Comparison of ENCODE assay signal across 1 cellular context in genomic region chr7:109354000-109354399, GRCh38.
TF ChIP-seq lines count a peak whose summit lies in the region.

No MANE protein-coding gene starts in this region.

TF ChIP-seq in GM23338, 12 proteins besides CTCF, POLR2A, EP300 and RAD21 (continued from another document):
- TF ChIP-seq, protein P1, sequence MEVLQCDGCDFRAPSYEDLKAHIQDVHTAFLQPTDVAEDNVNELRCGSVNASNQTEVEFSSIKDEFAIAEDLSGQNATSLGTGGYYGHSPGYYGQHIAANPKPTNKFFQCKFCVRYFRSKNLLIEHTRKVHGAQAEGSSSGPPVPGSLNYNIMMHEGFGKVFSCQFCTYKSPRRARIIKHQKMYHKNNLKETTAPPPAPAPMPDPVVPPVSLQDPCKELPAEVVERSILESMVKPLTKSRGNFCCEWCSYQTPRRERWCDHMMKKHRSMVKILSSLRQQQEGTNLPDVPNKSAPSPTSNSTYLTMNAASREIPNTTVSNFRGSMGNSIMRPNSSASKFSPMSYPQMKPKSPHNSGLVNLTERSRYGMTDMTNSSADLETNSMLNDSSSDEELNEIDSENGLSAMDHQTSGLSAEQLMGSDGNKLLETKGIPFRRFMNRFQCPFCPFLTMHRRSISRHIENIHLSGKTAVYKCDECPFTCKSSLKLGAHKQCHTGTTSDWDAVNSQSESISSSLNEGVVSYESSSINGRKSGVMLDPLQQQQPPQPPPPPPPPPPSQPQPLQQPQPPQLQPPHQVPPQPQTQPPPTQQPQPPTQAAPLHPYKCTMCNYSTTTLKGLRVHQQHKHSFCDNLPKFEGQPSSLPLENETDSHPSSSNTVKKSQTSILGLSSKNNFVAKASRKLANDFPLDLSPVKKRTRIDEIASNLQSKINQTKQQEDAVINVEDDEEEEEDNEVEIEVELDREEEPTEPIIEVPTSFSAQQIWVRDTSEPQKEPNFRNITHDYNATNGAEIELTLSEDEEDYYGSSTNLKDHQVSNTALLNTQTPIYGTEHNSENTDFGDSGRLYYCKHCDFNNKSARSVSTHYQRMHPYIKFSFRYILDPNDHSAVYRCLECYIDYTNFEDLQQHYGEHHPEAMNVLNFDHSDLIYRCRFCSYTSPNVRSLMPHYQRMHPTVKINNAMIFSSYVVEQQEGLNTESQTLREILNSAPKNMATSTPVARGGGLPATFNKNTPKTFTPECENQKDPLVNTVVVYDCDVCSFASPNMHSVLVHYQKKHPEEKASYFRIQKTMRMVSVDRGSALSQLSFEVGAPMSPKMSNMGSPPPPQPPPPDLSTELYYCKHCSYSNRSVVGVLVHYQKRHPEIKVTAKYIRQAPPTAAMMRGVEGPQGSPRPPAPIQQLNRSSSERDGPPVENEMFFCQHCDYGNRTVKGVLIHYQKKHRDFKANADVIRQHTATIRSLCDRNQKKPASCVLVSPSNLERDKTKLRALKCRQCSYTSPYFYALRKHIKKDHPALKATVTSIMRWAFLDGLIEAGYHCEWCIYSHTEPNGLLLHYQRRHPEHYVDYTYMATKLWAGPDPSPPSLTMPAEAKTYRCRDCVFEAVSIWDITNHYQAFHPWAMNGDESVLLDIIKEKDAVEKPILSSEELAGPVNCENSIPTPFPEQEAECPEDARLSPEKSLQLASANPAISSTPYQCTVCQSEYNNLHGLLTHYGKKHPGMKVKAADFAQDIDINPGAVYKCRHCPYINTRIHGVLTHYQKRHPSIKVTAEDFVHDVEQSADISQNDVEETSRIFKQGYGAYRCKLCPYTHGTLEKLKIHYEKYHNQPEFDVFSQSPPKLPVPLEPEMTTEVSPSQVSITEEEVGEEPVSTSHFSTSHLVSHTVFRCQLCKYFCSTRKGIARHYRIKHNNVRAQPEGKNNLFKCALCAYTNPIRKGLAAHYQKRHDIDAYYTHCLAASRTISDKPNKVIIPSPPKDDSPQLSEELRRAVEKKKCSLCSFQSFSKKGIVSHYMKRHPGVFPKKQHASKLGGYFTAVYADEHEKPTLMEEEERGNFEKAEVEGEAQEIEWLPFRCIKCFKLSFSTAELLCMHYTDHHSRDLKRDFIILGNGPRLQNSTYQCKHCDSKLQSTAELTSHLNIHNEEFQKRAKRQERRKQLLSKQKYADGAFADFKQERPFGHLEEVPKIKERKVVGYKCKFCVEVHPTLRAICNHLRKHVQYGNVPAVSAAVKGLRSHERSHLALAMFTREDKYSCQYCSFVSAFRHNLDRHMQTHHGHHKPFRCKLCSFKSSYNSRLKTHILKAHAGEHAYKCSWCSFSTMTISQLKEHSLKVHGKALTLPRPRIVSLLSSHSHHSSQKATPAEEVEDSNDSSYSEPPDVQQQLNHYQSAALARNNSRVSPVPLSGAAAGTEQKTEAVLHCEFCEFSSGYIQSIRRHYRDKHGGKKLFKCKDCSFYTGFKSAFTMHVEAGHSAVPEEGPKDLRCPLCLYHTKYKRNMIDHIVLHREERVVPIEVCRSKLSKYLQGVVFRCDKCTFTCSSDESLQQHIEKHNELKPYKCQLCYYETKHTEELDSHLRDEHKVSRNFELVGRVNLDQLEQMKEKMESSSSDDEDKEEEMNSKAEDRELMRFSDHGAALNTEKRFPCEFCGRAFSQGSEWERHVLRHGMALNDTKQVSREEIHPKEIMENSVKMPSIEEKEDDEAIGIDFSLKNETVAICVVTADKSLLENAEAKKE (CRISPR knock-in tag; IDR thresholded peaks at IDR 0.05): no peak
- TF ChIP-seq POLR2AphosphoS5 (IDR thresholded peaks at IDR 0.05; ENCODE audit: low read depth): no peak
- TF ChIP-seq, protein P2, sequence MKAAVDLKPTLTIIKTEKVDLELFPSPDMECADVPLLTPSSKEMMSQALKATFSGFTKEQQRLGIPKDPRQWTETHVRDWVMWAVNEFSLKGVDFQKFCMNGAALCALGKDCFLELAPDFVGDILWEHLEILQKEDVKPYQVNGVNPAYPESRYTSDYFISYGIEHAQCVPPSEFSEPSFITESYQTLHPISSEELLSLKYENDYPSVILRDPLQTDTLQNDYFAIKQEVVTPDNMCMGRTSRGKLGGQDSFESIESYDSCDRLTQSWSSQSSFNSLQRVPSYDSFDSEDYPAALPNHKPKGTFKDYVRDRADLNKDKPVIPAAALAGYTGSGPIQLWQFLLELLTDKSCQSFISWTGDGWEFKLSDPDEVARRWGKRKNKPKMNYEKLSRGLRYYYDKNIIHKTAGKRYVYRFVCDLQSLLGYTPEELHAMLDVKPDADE (IDR thresholded peaks at IDR 0.05): no peak
- no peak for TF ChIP-seq ZNF331 (CRISPR knock-in tag; IDR thresholded peaks at IDR 0.05; ENCODE audit: low read depth)
- TF ChIP-seq NANOG (IDR thresholded peaks at IDR 0.05; ENCODE audit: borderline replicate concordance): no peak
